ENCODE assay signal across 11 cellular contexts in genomic region chr17:57481901-57482300, GRCh38.
DNase-seq lines count a peak whose midpoint lies in the region; ATAC-seq and TF ChIP-seq lines count a peak whose summit lies in the region.
"Had no signal": no experiment of that assay in that cellular context is flagged by ENCODE, and none has a peak within 500 bp of the region (broad histone marks: within the 10 kb centered on the region; RNA-seq: fewer than 3 reads in every experiment).

No MANE protein-coding gene starts in this region.

- TF ChIP-seq EP300 in sigmoid colon (IDR thresholded peaks at IDR 0.05), result no peak

- H3K27me3 ChIP-seq in sigmoid colon, result no peaks in the 10 kb centered on the region
- no peaks in the 10 kb centered on the region for H3K27me3 ChIP-seq in CD4-positive, alpha-beta T cell (ENCODE audit: control insufficient read depth, insufficient read depth, low read length)

- H3K4me3 ChIP-seq in foreskin fibroblast (ENCODE audit: low read depth in 1 of 2, low read length in 2 of 2) (no peak overlapping the region), sigmoid colon (no peak overlapping the region)

- no peaks in the 10 kb centered on the region for H3K9me3 Mint-ChIP-seq in CD4-positive, alpha-beta T cell
- H3K9me3 Mint-ChIP-seq: T-cell had no signal

- no peak overlapping the region for H3K27ac Mint-ChIP-seq in CD4-positive, alpha-beta T cell
- H3K27ac Mint-ChIP-seq: T-cell had no signal

- CTCF ChIA-PET in CD4-positive, alpha-beta T cell (lab: Charles Lee), result no interaction called here

- no peaks in the 10 kb centered on the region for H3K36me3 ChIP-seq in sigmoid colon

- peaks cover 0 to 49% (median 39%) of the 10 kb centered on the region in 4 donors for H3K4me1 ChIP-seq in sigmoid colon

- no peak for ATAC-seq in CD4-positive, alpha-beta T cell (ENCODE audit: poor library complexity)
- ATAC-seq: T-cell had no signal

- H3K36me3 Mint-ChIP-seq in CD4-positive, alpha-beta T cell (ENCODE audit: low read depth), result peaks cover 4% of the 10 kb centered on the region

- POLR2A ChIA-PET in CD4-positive, alpha-beta T cell (lab: Charles Lee), result no interaction called here

- TF ChIP-seq POLR2A in sigmoid colon (IDR thresholded peaks at IDR 0.05), result no peak

- 79 to 86% methylated on average over 6 of the region's 6 CpGs for WGBS in sigmoid colon, 2 donors

- H3K27me3 Mint-ChIP-seq in CD4-positive, alpha-beta T cell, result no peaks in the 10 kb centered on the region
- H3K27me3 Mint-ChIP-seq: T-cell had no signal

- no peaks in the 10 kb centered on the region for H3K9me3 ChIP-seq in sigmoid colon
- H3K9me3 ChIP-seq in CD4-positive, alpha-beta T cell (ENCODE audit: control insufficient read depth, low read length), result no peaks in the 10 kb centered on the region

- no peak overlapping the region for H3K4me3 Mint-ChIP-seq in CD4-positive, alpha-beta T cell
- H3K4me3 Mint-ChIP-seq: T-cell had no signal

- H3K4me1 Mint-ChIP-seq in CD4-positive, alpha-beta T cell (ENCODE audit: low read depth), result peaks cover 88% of the 10 kb centered on the region

- intact Hi-C loops in sigmoid colon (cut with DNase I), result no loop called here
- intact Hi-C loops in CD4-positive, alpha-beta T cell (cut with DNase I, micrococcal nuclease), result no loop called here

- H3K27ac ChIP-seq in sigmoid colon, result peak overlapping the region in 3 of 4 donors; percentile 27 to 66 (median 45)
- H3K27ac ChIP-seq in CD4-positive, alpha-beta T cell (ENCODE audit: low read depth, low read length), result no peak overlapping the region
- H3K27ac ChIP-seq: parathyroid adenoma had no signal

- TF ChIP-seq CTCF in foreskin fibroblast (IDR thresholded peaks at IDR 0.05; ENCODE audit: low read depth, low read length), result no peak
- TF ChIP-seq CTCF in sigmoid colon (IDR thresholded peaks at IDR 0.05), result no peak
- TF ChIP-seq CTCF in CD4-positive, alpha-beta T cell (IDR thresholded peaks at IDR 0.05), result no peak

- in situ Hi-C loops in SK-MEL-5 (cut with HindIII; ENCODE audit: low pct_unique_long_range_greater_than_20kb, low sequenced_read_pairs), result no loop called here

- DNase-seq in EH (ENCODE audit: low read depth), result peak; percentile 99
- peak; percentile 13 for DNase-seq in SK-MEL-5 (ENCODE audit: low read depth, low spot score)
- peak; percentile 42 to 49 for DNase-seq in foreskin fibroblast
- DNase-seq in sigmoid colon, result no peak
- DNase-seq in anterior cingulate cortex (lab: John Stamatoyannopoulos, UW), result no peak
- no peak for DNase-seq in activated CD4-positive, alpha-beta T cell treated with anti-CD3 and anti-CD28 coated beads, Interleukin-2, amount 50 U/mL, for 48 hours
- no peak for DNase-seq in NCI-H1436 (lab: John Stamatoyannopoulos, UW)
- no peak for DNase-seq in CD4-positive, alpha-beta T cell
- DNase-seq: DMS79 treated with DMSO at 0.1 percent for 48 hours, T-cell had no signal

Comparison
In these comparisons a context has a peak if more than half of its experiments do, and no peak if none do; other contexts are left out.
1. DNase-seq: peak in EH (single experiment), SK-MEL-5 (single experiment) and foreskin fibroblast (2 of 2); none in sigmoid colon (single experiment), anterior cingulate cortex (0 of 58), activated CD4-positive, alpha-beta T cell treated with anti-CD3 and anti-CD28 coated beads, Interleukin-2, amount 50 U/mL, for 48 hours (0 of 2), NCI-H1436 (single experiment) and CD4-positive, alpha-beta T cell (0 of 10).